1 cellular context compared by ENCODE assay signal in the genomic region with DNA sequence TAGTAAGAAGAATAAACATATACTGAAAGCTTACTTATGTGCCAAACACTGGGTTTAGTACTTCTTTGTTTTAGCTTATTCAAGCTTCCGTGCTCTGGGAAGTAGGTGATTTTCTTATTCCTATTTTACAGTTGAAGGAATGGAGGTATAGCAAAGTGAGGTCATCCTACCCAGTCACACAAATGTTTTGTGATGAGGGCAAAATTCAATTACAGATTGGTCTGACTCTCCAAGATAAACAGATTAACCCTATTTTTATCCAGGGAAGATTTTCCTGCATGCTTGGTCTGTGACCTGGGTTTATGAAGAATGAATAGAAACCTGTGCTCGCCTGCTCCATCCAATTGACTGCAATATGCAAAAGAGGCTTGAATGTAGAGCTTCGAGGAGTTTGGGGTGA.
TF ChIP-seq lines count a peak whose summit lies in the region.

No MANE protein-coding gene starts in this region.

TF ChIP-seq in H1, 55 proteins besides CTCF, POLR2A, EP300 and RAD21:
- TF ChIP-seq YY1 (IDR thresholded peaks at IDR 0.05; ENCODE audit: low read depth, low read length) = no peak
- TF ChIP-seq TCF12 (IDR thresholded peaks at IDR 0.05; ENCODE audit: low read depth, low read length) = no peak
- no peak for TF ChIP-seq BCL11A (IDR thresholded peaks at IDR 0.05; ENCODE audit: low read depth in 2 of 2, low read length in 2 of 2)
- no peak for TF ChIP-seq NRF1 (IDR thresholded peaks at IDR 0.05; ENCODE audit: low read depth, low read length)
- TF ChIP-seq TAF1 (IDR thresholded peaks at IDR 0.05; ENCODE audit: low read depth, low read length) = no peak
- no peak for TF ChIP-seq CBX5 (IDR thresholded peaks at IDR 0.05; ENCODE audit: low read depth, low read length)
- no peak for TF ChIP-seq CHD7 (IDR thresholded peaks at IDR 0.05; ENCODE audit: insufficient replicate concordance, low read length)
- no peak for TF ChIP-seq CEBPB (IDR thresholded peaks at IDR 0.05; ENCODE audit: low read depth, low read length)
- no peak for TF ChIP-seq KDM1A (IDR thresholded peaks at IDR 0.05; ENCODE audit: borderline replicate concordance, low read length)
- no peak for TF ChIP-seq SP2 (IDR thresholded peaks at IDR 0.05; ENCODE audit: low read length)
